19 cellular contexts compared by ENCODE assay signal in genomic region chr1:30611741-30612309, GRCh38.
DNase-seq lines count a peak whose midpoint lies in the region; ATAC-seq and TF ChIP-seq lines count a peak whose summit lies in the region.
"Had no signal": no experiment of that assay in that cellular context is flagged by ENCODE, and none has a peak within 500 bp of the region (broad histone marks: within the 10 kb centered on the region; RNA-seq: fewer than 3 reads in every experiment).

No MANE protein-coding gene starts in this region.

- CTCF ChIA-PET in HEK293 (lab: Yijun Ruan, JAX): no interaction called here

- in situ Hi-C loops in G401 (cut with HindIII; ENCODE audit: low sequenced_read_pairs): no loop called here

- H3K27ac ChIP-seq in HEK293 (ENCODE audit: extremely low read depth, low read depth, low read length): no peak overlapping the region
- H3K27ac ChIP-seq in liver (ENCODE audit: low read depth in 1 of 2, low read length in 2 of 2): no peak overlapping the region
- H3K27ac ChIP-seq: BLaER1, right lobe of liver, upper lobe of left lung had no signal

- H3K9me3 ChIP-seq in HEK293 (ENCODE audit: control insufficient read depth, insufficient read depth, low read depth, low read length) (no peaks in the 10 kb centered on the region), liver (ENCODE audit: control insufficient read depth in 4 of 4, low read length in 3 of 4) (no peaks in the 10 kb centered on the region)
- H3K9me3 ChIP-seq: BLaER1, right lobe of liver, upper lobe of left lung had no signal

- no peak overlapping the region for H3K4me3 ChIP-seq in HEK293 (ENCODE audit: low read depth, low read length)
- no peak overlapping the region for H3K4me3 ChIP-seq in liver (ENCODE audit: low read depth in 1 of 3, low read length in 3 of 3)
- H3K4me3 ChIP-seq: BLaER1, right lobe of liver, upper lobe of left lung had no signal

- DNase-seq in EH (ENCODE audit: low read depth): peak; percentile 7
- DNase-seq in ecto neural progenitor cell (ENCODE audit: low spot score): peak; percentile 44
- DNase-seq in G401 (ENCODE audit: low spot score): no peak
- no peak for DNase-seq in DMS53 treated with DMSO at 0.1 percent for 48 hours (lab: John Stamatoyannopoulos, UW; ENCODE audit: unreplicated experiment)
- no peak for DNase-seq in NCI-H146 (lab: John Stamatoyannopoulos, UW)
- DNase-seq: activated CD4-positive, alpha-beta T cell treated with anti-CD3 and anti-CD28 coated beads for 1 hour; activated T-cell treated with anti-CD3 and anti-CD28 coated beads, Interleukin-2, amount 50 U/mL, for 1 hour; DMS153; GF-D8; NCI-H1930; stimulated activated CD4-positive, alpha-beta T cell treated with anti-CD3 and anti-CD28 coated beads, Interleukin-12 subunit alpha, Interleukin-12 subunit beta, amount 100 ng/mL, for 4 hours; stimulated activated CD4-positive, alpha-beta T cell treated with anti-CD3 and anti-CD28 coated beads, Interleukin-4, amount 100 ng/mL, for 1 hour; substantia nigra; upper lobe of left lung had no signal

- H3K4me1 ChIP-seq in HEK293 (ENCODE audit: control insufficient read depth, insufficient read depth, low read length) (no peaks in the 10 kb centered on the region), liver (ENCODE audit: control insufficient read depth in 4 of 4, insufficient read depth in 4 of 4, low read length in 3 of 4) (no peaks in the 10 kb centered on the region)
- H3K4me1 ChIP-seq: BLaER1, right lobe of liver, upper lobe of left lung had no signal

- H3K27me3 ChIP-seq in liver (ENCODE audit: control insufficient read depth in 4 of 4, insufficient read depth in 4 of 4, low read length in 3 of 4): no peaks in the 10 kb centered on the region
- H3K27me3 ChIP-seq: BLaER1, right lobe of liver, upper lobe of left lung had no signal

- 61% methylated on average over 5 of the region's 5 CpGs for WGBS in liver

- no peak for TF ChIP-seq RAD21 in liver (IDR thresholded peaks at IDR 0.05)

- POLR2A ChIA-PET in HEK293 (lab: Yijun Ruan, JAX): no interaction called here

- no peak overlapping the region for H3K9ac ChIP-seq in liver (ENCODE audit: low read depth in 1 of 2, low read length in 2 of 2)
- H3K9ac ChIP-seq: BLaER1 had no signal

- TF ChIP-seq CTCF in HEK293 (tag by site-specific recombination; IDR thresholded peaks at IDR 0.05): no peak
- no peak for TF ChIP-seq CTCF in liver (IDR thresholded peaks at IDR 0.05; ENCODE audit: low read depth, low read length, missing input control)

- no peak for ATAC-seq in GM19328 (IDR thresholded peaks at IDR 0.05; ENCODE audit: unreplicated experiment)
- ATAC-seq: right lobe of liver had no signal

- H3K36me3 ChIP-seq in HEK293 (ENCODE audit: control insufficient read depth in 2 of 2, insufficient read depth in 1 of 2, low read length in 2 of 2) (no peaks in the 10 kb centered on the region), liver (ENCODE audit: control insufficient read depth in 4 of 4, insufficient read depth in 3 of 4, low read depth in 1 of 4, low read length in 3 of 4) (no peaks in the 10 kb centered on the region)
- H3K36me3 ChIP-seq: BLaER1, right lobe of liver, upper lobe of left lung had no signal

TF ChIP-seq in HEK293, 187 proteins besides CTCF, POLR2A, EP300 and RAD21:
- TF ChIP-seq ZNF658 (tag by site-specific recombination; IDR thresholded peaks at IDR 0.05): no peak
- peak; percentile 93 for TF ChIP-seq REST (tag by site-specific recombination; IDR thresholded peaks at IDR 0.05)

TF ChIP-seq in liver, 16 proteins besides CTCF, POLR2A, EP300 and RAD21:
- TF ChIP-seq MAX (IDR thresholded peaks at IDR 0.05): no peak
- TF ChIP-seq NR2F2 (IDR thresholded peaks at IDR 0.05): no peak
- TF ChIP-seq REST (IDR thresholded peaks at IDR 0.05): peak; percentile 61

Comparison
In these comparisons a context has a peak if more than half of its experiments do, and no peak if none do; other contexts are left out.
1. DNase-seq: peak in EH (single experiment) and ecto neural progenitor cell (single experiment); none in G401 (single experiment), DMS53 treated with DMSO at 0.1 percent for 48 hours (single experiment) and NCI-H146 (single experiment).